16 cellular contexts compared by ENCODE assay signal in genomic region chr1:153345187-153346066, GRCh38. TPM values are rescaled to one million over a fixed set of nuclear protein-coding genes. Genes with fewer than 3 reads are reported as not detected.
DNase-seq lines count a peak whose midpoint lies in the region; TF ChIP-seq lines count a peak whose summit lies in the region.
"Had no signal": no experiment of that assay in that cellular context is flagged by ENCODE, and none has a peak within 500 bp of the region (broad histone marks: within the 10 kb centered on the region; RNA-seq: fewer than 3 reads in every experiment).

No MANE protein-coding gene starts in this region.

- intact Hi-C loops in CD4-positive, alpha-beta memory T cell (cut with micrococcal nuclease), result no loop called here
- intact Hi-C loops in esophagus muscularis mucosa (cut with DNase I), result no loop called here
- intact Hi-C loops in ascending aorta (cut with DNase I), result no loop called here

- H3K36me3 ChIP-seq in CD4-positive, alpha-beta memory T cell (ENCODE audit: insufficient read depth, low read length), result no peaks in the 10 kb centered on the region
- no peaks in the 10 kb centered on the region for H3K36me3 ChIP-seq in esophagus muscularis mucosa
- no peaks in the 10 kb centered on the region for H3K36me3 ChIP-seq in ascending aorta
- H3K36me3 ChIP-seq: cardiac muscle cell, ovary had no signal

- in situ Hi-C loops in GM13976 (cut with MboI; ENCODE audit: low sequenced_read_pairs, unreplicated experiment), result no loop called here

- peak overlapping the region in 7 of 8 donors; percentile 1 to 81 (median 55) for H3K4me3 Mint-ChIP-seq in CD4-positive, alpha-beta memory T cell

- 73% methylated on average over 11 of the region's 14 CpGs for WGBS in esophagus muscularis mucosa

- H3K27ac Mint-ChIP-seq in CD4-positive, alpha-beta memory T cell, result peak overlapping the region in 4 of 7 donors; percentile 23 to 75 (median 34)

- peaks cover 39% of the 10 kb centered on the region for H3K4me1 ChIP-seq in CD4-positive, alpha-beta memory T cell (ENCODE audit: insufficient read depth, low read length)
- H3K4me1 ChIP-seq in esophagus muscularis mucosa (no peaks in the 10 kb centered on the region), ascending aorta (no peaks in the 10 kb centered on the region)

- CTCF ChIA-PET in CD4-positive, alpha-beta memory T cell (lab: Charles Lee; ENCODE audit: partially characterized antibody), result interaction anchor here (0.6 to 4.0 kb wide), 3 partner anchors 8 to 59 kb away, joined by 3 to 24 read pairs (median 6); no protein-coding TSS in a partner anchor

- TF ChIP-seq CTCF in GM13976 (IDR thresholded peaks at IDR 0.05; ENCODE audit: borderline replicate concordance, control extremely low read depth, extremely low read depth, insufficient read depth, missing control alignments), result no peak
- no peak for TF ChIP-seq CTCF in esophagus muscularis mucosa (IDR thresholded peaks at IDR 0.05)
- TF ChIP-seq CTCF in ascending aorta (IDR thresholded peaks at IDR 0.05), result no peak

- H3K36me3 Mint-ChIP-seq in CD4-positive, alpha-beta memory T cell, result no peaks in the 10 kb centered on the region

- no peak overlapping the region for H3K4me3 ChIP-seq in CD4-positive, alpha-beta memory T cell (ENCODE audit: low read length in 2 of 2)
- H3K4me3 ChIP-seq in esophagus muscularis mucosa (no peak overlapping the region), ascending aorta (no peak overlapping the region)
- H3K4me3 ChIP-seq: cardiac muscle cell, hepatocyte, lung, ovary had no signal

- no peaks in the 10 kb centered on the region for H3K9me3 ChIP-seq in CD4-positive, alpha-beta memory T cell (ENCODE audit: control insufficient read depth in 1 of 2, low read length in 2 of 2)
- H3K9me3 ChIP-seq in esophagus muscularis mucosa (no peaks in the 10 kb centered on the region), ascending aorta (no peaks in the 10 kb centered on the region)
- H3K9me3 ChIP-seq: ovary had no signal

- POLR2A ChIA-PET in CD4-positive, alpha-beta memory T cell (lab: Charles Lee; ENCODE audit: partially characterized antibody), result no interaction called here

- no peaks in the 10 kb centered on the region for H3K9me3 Mint-ChIP-seq in CD4-positive, alpha-beta memory T cell

- no peak for TF ChIP-seq EP300 in esophagus muscularis mucosa (IDR thresholded peaks at IDR 0.05)

- no peak overlapping the region for H3K27ac ChIP-seq in CD4-positive, alpha-beta memory T cell (ENCODE audit: low read depth, low read length)
- H3K27ac ChIP-seq in esophagus muscularis mucosa (replicated peaks in 1 of 4) (no peak overlapping the region), ascending aorta (no peak overlapping the region)
- H3K27ac ChIP-seq: C4-2B, hepatocyte, ovary had no signal

- peaks cover 16 to 21% of the 10 kb centered on the region in 2 donors for H3K27me3 Mint-ChIP-seq in CD4-positive, alpha-beta memory T cell

- no peaks in the 10 kb centered on the region for H3K27me3 ChIP-seq in CD4-positive, alpha-beta memory T cell (ENCODE audit: insufficient read depth, low read length)
- peaks cover 0 to 76% (median 4%) of the 10 kb centered on the region in 4 donors for H3K27me3 ChIP-seq in esophagus muscularis mucosa
- H3K27me3 ChIP-seq in ascending aorta, result no peaks in the 10 kb centered on the region
- H3K27me3 ChIP-seq: cardiac muscle cell, ovary had no signal

- TF ChIP-seq POLR2A in esophagus muscularis mucosa (IDR thresholded peaks at IDR 0.05; ENCODE audit: low read depth), result no peak

- peak in 1 of 5 donors; percentile 21 for DNase-seq in CD4-positive, alpha-beta memory T cell
- DNase-seq in GM13976 (ENCODE audit: low spot score), result peak; percentile 45
- DNase-seq in NCI-H2107 (lab: John Stamatoyannopoulos, UW), result peak; percentile 94
- DNase-seq in esophagus muscularis mucosa (ENCODE audit: extremely low spot score), result peak; percentile 75
- no peak for DNase-seq in ascending aorta (ENCODE audit: low spot score in 2 of 2)
- DNase-seq in NCI-H524 (lab: John Stamatoyannopoulos, UW), result no peak
- no peak for DNase-seq in NCI-H446 (lab: John Stamatoyannopoulos, UW)
- no peak for DNase-seq in stimulated activated CD4-positive, alpha-beta T cell treated with anti-CD3 and anti-CD28 coated beads, Interleukin-2, amount 100 ng/mL, for 24 hours
- DNase-seq: activated T-cell treated with anti-CD3 and anti-CD28 coated beads, Interleukin-2, amount 50 U/mL, for 48 hours; ovary; stimulated activated naive CD4-positive, alpha-beta T cell had no signal

- peaks cover 18 to 52% (median 33%) of the 10 kb centered on the region in 4 donors for H3K4me1 Mint-ChIP-seq in CD4-positive, alpha-beta memory T cell

RNA-seq across cellular contexts. Expression of gene PGLYRP4, which starts 3.2 kb away (rescaled TPM):
- not detected for total RNA-seq in CD4-positive, alpha-beta memory T cell
- polyA plus RNA-seq in CD4-positive, alpha-beta memory T cell, result not detected
- total RNA-seq in esophagus muscularis mucosa, result not detected
- total RNA-seq in ascending aorta, result not detected
- total RNA-seq: cardiac muscle cell, epithelial cell of proximal tubule, hepatocyte, ovary had no signal
- polyA plus RNA-seq: hepatocyte, ovary had no signal

RNA-seq across cellular contexts. Expression of gene S100A9, which starts 12.2 kb away (rescaled TPM):
- 1 to 10 TPM; 7.4 to 7.7 TPM for total RNA-seq in CD4-positive, alpha-beta memory T cell
- polyA plus RNA-seq in CD4-positive, alpha-beta memory T cell, result 10 to 100 TPM in 1 of 2 donors, 1 to 10 TPM in 1; 8.0 to 11.6 TPM
- total RNA-seq in esophagus muscularis mucosa (100 to 1,000 TPM in 2 of 4 donors, 10 to 100 TPM in 2; 61.2 to 845 (median 119) TPM), ascending aorta (764 TPM)
- polyA plus RNA-seq: cardiac muscle cell had no signal

RNA-seq across cellular contexts. Expression of gene S100A12, which starts 30.0 kb away (rescaled TPM):
- not detected for total RNA-seq in CD4-positive, alpha-beta memory T cell
- polyA plus RNA-seq in CD4-positive, alpha-beta memory T cell, result under 1 TPM in 1 of 2 donors, not detected in 1; 0.95 TPM
- total RNA-seq in esophagus muscularis mucosa (10 to 100 TPM in 1 of 4 donors, not detected in 3; 33.1 TPM), ascending aorta (not detected)
- total RNA-seq: cardiac muscle cell, epithelial cell of proximal tubule, hepatocyte had no signal
- polyA plus RNA-seq: cardiac muscle cell, hepatocyte had no signal

RNA-seq across cellular contexts. Expression of gene PGLYRP3, which starts 32.7 kb away (rescaled TPM):
- total RNA-seq in CD4-positive, alpha-beta memory T cell, result not detected
- not detected for polyA plus RNA-seq in CD4-positive, alpha-beta memory T cell
- total RNA-seq in esophagus muscularis mucosa, result not detected
- total RNA-seq in ascending aorta, result not detected
- total RNA-seq: cardiac muscle cell, epithelial cell of proximal tubule, hepatocyte, lung, ovary had no signal
- polyA plus RNA-seq: cardiac muscle cell, hepatocyte, lung, ovary had no signal

RNA-seq across cellular contexts. Expression of gene S100A8, which starts 45.4 kb away (rescaled TPM):
- under 1 TPM in 1 of 2 experiments, not detected in 1; 0.73 TPM for total RNA-seq in CD4-positive, alpha-beta memory T cell
- 1 to 10 TPM; 1.6 to 4.0 TPM for polyA plus RNA-seq in CD4-positive, alpha-beta memory T cell
- total RNA-seq in esophagus muscularis mucosa, result 100 to 1,000 TPM in 1 of 4 donors, 10 to 100 TPM in 2, 1 to 10 TPM in 1; 9.9 to 155 (median 12.0) TPM
- total RNA-seq in ascending aorta, result 33.5 TPM
- total RNA-seq: cardiac muscle cell, epithelial cell of proximal tubule had no signal

Comparison
In these comparisons a context has a peak if more than half of its experiments do, and no peak if none do; other contexts are left out.
1. DNase-seq: peak in GM13976 (single experiment), NCI-H2107 (single experiment) and esophagus muscularis mucosa (single experiment); none in ascending aorta (0 of 2), NCI-H524 (0 of 2), NCI-H446 (0 of 2) and stimulated activated CD4-positive, alpha-beta T cell treated with anti-CD3 and anti-CD28 coated beads, Interleukin-2, amount 100 ng/mL, for 24 hours (0 of 2).
2. RNA of gene S100A9, which starts 12.2 kb away (total RNA-seq): 764 TPM in ascending aorta (single experiment) and 61.2 to 845 TPM in esophagus muscularis mucosa; 7.4 to 7.7 TPM in CD4-positive, alpha-beta memory T cell; every median in the first group is over 4 times any median in the second.